Comparison of ENCODE assay signal across 14 cellular contexts in genomic region chr10:121189092-121189491, GRCh38.
DNase-seq lines count a peak whose midpoint lies in the region; ATAC-seq and TF ChIP-seq lines count a peak whose summit lies in the region.
"Had no signal": no experiment of that assay in that cellular context is flagged by ENCODE, and none has a peak within 500 bp of the region (broad histone marks: within the 10 kb centered on the region; RNA-seq: fewer than 3 reads in every experiment).

No MANE protein-coding gene starts in this region.

- H3K9ac ChIP-seq in rectal smooth muscle tissue (ENCODE audit: low read length), result no peak overlapping the region
- H3K9ac ChIP-seq: BLaER1 treated with 17β-estradiol and CSF1 and Interleukin-3, amounts not matched to agents 10 nM and 100 nM had no signal

- no peak for DNase-seq in GM23338 (ENCODE audit: low spot score)
- DNase-seq in type B pancreatic cell (ENCODE audit: extremely low spot score, unreplicated experiment), result no peak
- DNase-seq in NCI-H128 (lab: John Stamatoyannopoulos, UW; ENCODE audit: unreplicated experiment), result no peak
- DNase-seq: 8988T; CD8-positive, alpha-beta memory T cell; COR-L47; IMR-90 had no signal

- no peak overlapping the region for H3K4me3 Mint-ChIP-seq in GM23338
- H3K4me3 Mint-ChIP-seq in type B pancreatic cell, result no peak overlapping the region
- H3K4me3 Mint-ChIP-seq: CD8-positive, alpha-beta memory T cell had no signal

- H3K4me1 Mint-ChIP-seq in GM23338, result peaks cover 4% of the 10 kb centered on the region; the same call in 1 of the 3 replicates
- peaks cover 37% of the 10 kb centered on the region for H3K4me1 Mint-ChIP-seq in type B pancreatic cell (ENCODE audit: unreplicated experiment)
- H3K4me1 Mint-ChIP-seq: CD8-positive, alpha-beta memory T cell had no signal

- H3K4me1 ChIP-seq in GM23338 (ENCODE audit: insufficient read depth) (no peaks in the 10 kb centered on the region), gastroesophageal sphincter (peaks cover 0 to 23% (median 3%) of the 10 kb centered on the region in 3 donors), rectal smooth muscle tissue (ENCODE audit: control insufficient read depth, insufficient read depth, low read length) (peaks cover 6% of the 10 kb centered on the region)
- H3K4me1 ChIP-seq: BLaER1 treated with 17β-estradiol and CSF1 and Interleukin-3, amounts not matched to agents 10 nM and 100 nM had no signal

- no peaks in the 10 kb centered on the region for H3F3A ChIP-seq in GM23338 (replicated peaks; ENCODE audit: low read depth)

- TF ChIP-seq CTCF in GM23338 (conservative IDR thresholded peaks at IDR 0.05; ENCODE audit: low read depth in 2 of 2), result no peak
- TF ChIP-seq CTCF in gastroesophageal sphincter (IDR thresholded peaks at IDR 0.05), result no peak
- no peak for TF ChIP-seq CTCF in type B pancreatic cell (conservative IDR thresholded peaks at IDR 0.05)

- H3K27ac ChIP-seq in GM23338 (ENCODE audit: low read depth), result no peak overlapping the region
- peak overlapping the region; percentile 73 to 82 (median 78) for H3K27ac ChIP-seq in gastroesophageal sphincter
- H3K27ac ChIP-seq in rectal smooth muscle tissue (ENCODE audit: low read depth, low read length), result peak overlapping the region; percentile 67
- H3K27ac ChIP-seq: BLaER1 treated with 17β-estradiol and CSF1 and Interleukin-3, amounts not matched to agents 10 nM and 100 nM had no signal

- no peaks in the 10 kb centered on the region for H3K27me3 Mint-ChIP-seq in GM23338 (ENCODE audit: insufficient read depth, low read depth, poor library complexity)
- H3K27me3 Mint-ChIP-seq in type B pancreatic cell, result no peaks in the 10 kb centered on the region
- H3K27me3 Mint-ChIP-seq: CD8-positive, alpha-beta memory T cell had no signal

- no peak for TF ChIP-seq POLR2A in gastroesophageal sphincter (IDR thresholded peaks at IDR 0.05)

- H4K20me1 ChIP-seq in GM23338 (replicated peaks; ENCODE audit: insufficient read depth), result no peaks in the 10 kb centered on the region
- H4K20me1 ChIP-seq: BLaER1 treated with 17β-estradiol and CSF1 and Interleukin-3, amounts not matched to agents 10 nM and 100 nM had no signal

- H3K27ac Mint-ChIP-seq in GM23338, result no peak overlapping the region
- peak overlapping the region; percentile 23 for H3K27ac Mint-ChIP-seq in type B pancreatic cell
- H3K27ac Mint-ChIP-seq: CD8-positive, alpha-beta memory T cell had no signal

- TF ChIP-seq EP300 in gastroesophageal sphincter (IDR thresholded peaks at IDR 0.05), result no peak

- H3K9me3 Mint-ChIP-seq in GM23338 (no peaks in the 10 kb centered on the region), type B pancreatic cell (peaks cover 9% of the 10 kb centered on the region)

- no peak overlapping the region for H3K4me2 ChIP-seq in GM23338
- H3K4me2 ChIP-seq: BLaER1 treated with 17β-estradiol and CSF1 and Interleukin-3, amounts not matched to agents 10 nM and 100 nM had no signal

- no peaks in the 10 kb centered on the region for H3K9me3 ChIP-seq in gastroesophageal sphincter
- H3K9me3 ChIP-seq: HAP-1 had no signal

- H3K36me3 Mint-ChIP-seq in GM23338 (ENCODE audit: low read depth) (no peaks in the 10 kb centered on the region), type B pancreatic cell (peaks cover 5% of the 10 kb centered on the region)
- H3K36me3 Mint-ChIP-seq: CD8-positive, alpha-beta memory T cell had no signal

- no peak for ATAC-seq in GM23338
- ATAC-seq in gastroesophageal sphincter, result peak; percentile 71
- ATAC-seq in GM18907 (IDR thresholded peaks at IDR 0.05; ENCODE audit: unreplicated experiment), result no peak
- ATAC-seq in HG02970 (IDR thresholded peaks at IDR 0.05; ENCODE audit: low FRiP score, unreplicated experiment), result no peak
- ATAC-seq: K562 had no signal

- H3K36me3 ChIP-seq in GM23338 (ENCODE audit: insufficient read depth), result no peaks in the 10 kb centered on the region
- no peaks in the 10 kb centered on the region for H3K36me3 ChIP-seq in gastroesophageal sphincter
- no peaks in the 10 kb centered on the region for H3K36me3 ChIP-seq in rectal smooth muscle tissue (ENCODE audit: control insufficient read depth, insufficient read depth, low read length)
- H3K36me3 ChIP-seq: BLaER1 treated with 17β-estradiol and CSF1 and Interleukin-3, amounts not matched to agents 10 nM and 100 nM; HAP-1 had no signal

- H3K27me3 ChIP-seq in GM23338 (ENCODE audit: insufficient read depth) (no peaks in the 10 kb centered on the region), gastroesophageal sphincter (no peaks in the 10 kb centered on the region), rectal smooth muscle tissue (ENCODE audit: control insufficient read depth, insufficient read depth, low read length) (no peaks in the 10 kb centered on the region)
- H3K27me3 ChIP-seq: BLaER1 treated with 17β-estradiol and CSF1 and Interleukin-3, amounts not matched to agents 10 nM and 100 nM had no signal

- peak overlapping the region; percentile 80; the same call in 1 of the 2 replicates for H2AFZ ChIP-seq in GM23338

- no peaks in the 10 kb centered on the region for H3K79me2 ChIP-seq in GM23338 (replicated peaks; ENCODE audit: insufficient read depth)

- WGBS in gastroesophageal sphincter (ENCODE audit: low coverage in 1 of 2), 2 donors, result 17 to 51% methylated on average over 7 of the region's 7 CpGs

- H3K9me2 ChIP-seq in GM23338 (ENCODE audit: insufficient read depth), result 0 out of 2 replicates have a peak, but pooled peaks cover 2% of the 10 kb centered on the region

- H3K4me3 ChIP-seq in GM23338 (no peak overlapping the region), gastroesophageal sphincter (peak overlapping the region in 1 of 2 donors; percentile 10), rectal smooth muscle tissue (ENCODE audit: low read length) (no peak overlapping the region)
- H3K4me3 ChIP-seq: BLaER1 treated with 17β-estradiol and CSF1 and Interleukin-3, amounts not matched to agents 10 nM and 100 nM; HAP-1; K562 had no signal

TF ChIP-seq in GM23338, 12 proteins besides CTCF, POLR2A, EP300 and RAD21 (continues in another document):
- TF ChIP-seq ZNF114 (CRISPR knock-in tag; IDR thresholded peaks at IDR 0.05), result no peak
- no peak for TF ChIP-seq ZNF331 (CRISPR knock-in tag; IDR thresholded peaks at IDR 0.05; ENCODE audit: low read depth)
- no peak for TF ChIP-seq CREB1 (CRISPR knock-in tag; IDR thresholded peaks at IDR 0.05; ENCODE audit: low read depth)
- no peak for TF ChIP-seq REST (IDR thresholded peaks at IDR 0.05; ENCODE audit: unreplicated experiment)
- no peak for TF ChIP-seq ETS1 (IDR thresholded peaks at IDR 0.05)
- TF ChIP-seq NANOG (IDR thresholded peaks at IDR 0.05; ENCODE audit: borderline replicate concordance), result no peak
- TF ChIP-seq POLR2AphosphoS5 (IDR thresholded peaks at IDR 0.05; ENCODE audit: low read depth), result no peak
- TF ChIP-seq EZH2 (IDR thresholded peaks at IDR 0.05; ENCODE audit: low read depth, unreplicated experiment), result no peak
- no peak for TF ChIP-seq EZH2phosphoT487 (IDR thresholded peaks at IDR 0.05; ENCODE audit: unreplicated experiment)
- no peak for TF ChIP-seq JUNB (IDR thresholded peaks at IDR 0.05; ENCODE audit: unreplicated experiment)
- TF ChIP-seq STAT1 (IDR thresholded peaks at IDR 0.05; ENCODE audit: unreplicated experiment), result no peak
